Comparison of ENCODE assay signal across 8 cellular contexts in the genomic region with DNA sequence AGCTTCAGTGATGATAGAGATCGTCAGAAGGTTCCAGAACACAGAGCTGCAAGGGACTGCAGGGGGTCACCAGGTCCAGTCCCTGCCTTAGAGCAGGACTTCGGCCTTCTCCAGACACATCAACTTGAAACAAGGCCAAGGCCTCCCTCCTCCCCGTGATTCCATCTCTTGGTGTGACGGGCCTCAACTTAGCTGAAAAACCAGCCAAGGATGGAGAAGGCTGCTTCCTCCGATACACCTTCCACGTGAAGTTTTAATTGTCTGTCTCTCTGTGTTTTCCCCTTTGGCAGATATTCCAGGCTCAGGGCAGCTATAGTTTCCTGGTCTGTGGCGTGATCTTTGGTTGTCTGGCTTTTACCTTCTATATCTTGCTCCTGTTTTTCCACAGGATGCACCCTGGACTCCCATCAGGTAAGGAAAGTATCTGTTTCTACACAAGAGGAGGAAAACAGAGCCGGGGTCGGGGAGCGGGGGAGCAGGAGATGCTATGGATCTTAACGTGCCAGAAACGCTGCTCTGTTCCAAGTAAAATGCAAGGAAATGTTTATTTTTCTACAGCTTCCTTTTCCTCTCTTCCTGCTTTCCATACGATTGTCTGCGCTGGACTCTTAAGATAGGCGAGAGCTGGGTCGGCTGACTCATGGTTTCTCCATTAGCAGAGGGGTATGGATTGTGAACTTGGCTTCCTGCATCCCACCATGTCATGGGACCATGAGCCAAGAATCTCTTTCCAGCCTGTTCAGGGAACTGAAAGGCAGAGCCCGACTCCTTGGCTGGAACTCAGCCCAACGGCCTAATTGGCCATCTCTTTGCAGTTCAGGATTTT. TPM values are rescaled to one million over a fixed set of nuclear protein-coding genes. Genes with fewer than 3 reads are reported as not detected.
DNase-seq lines count a peak whose midpoint lies in the region; ATAC-seq, FAIRE-seq and TF ChIP-seq lines count a peak whose summit lies in the region.

No MANE protein-coding gene starts in this region.

- peaks cover 6% of the 10 kb centered on the region for H3K36me3 Mint-ChIP-seq in astrocyte (ENCODE audit: low read depth, unreplicated experiment)

- peak overlapping the region; percentile 25 for H2AFZ ChIP-seq in astrocyte (ENCODE audit: low read depth, low read length)

- no peak for FAIRE-seq in astrocyte (lab: Jason Lieb, UNC)

- H3K9ac ChIP-seq in astrocyte (ENCODE audit: low read length): peak overlapping the region; percentile 72

- H3K9me3 ChIP-seq in astrocyte (ENCODE audit: insufficient read depth, low read depth, low read length): no peaks in the 10 kb centered on the region
- no peaks in the 10 kb centered on the region for H3K9me3 ChIP-seq in heart right ventricle

- 44 to 56% methylated on average over 18 of the region's 18 CpGs for WGBS in heart right ventricle, 2 donors

- in situ Hi-C loops in KBM-7 (cut with MboI; ENCODE audit: low pct_unique_long_range_greater_than_20kb, low sequenced_read_pairs): no loop called here

- H3K4me1 ChIP-seq in astrocyte (ENCODE audit: insufficient read depth, low read length) (peaks cover 30% of the 10 kb centered on the region), heart right ventricle (peaks cover 8 to 46% (median 35%) of the 10 kb centered on the region in 9 donors)

- no peak overlapping the region for H3K4me3 Mint-ChIP-seq in astrocyte (ENCODE audit: unreplicated experiment)

- H3K27me3 ChIP-seq in astrocyte (ENCODE audit: insufficient read depth, low read length) (no peaks in the 10 kb centered on the region), heart right ventricle (no peaks in the 10 kb centered on the region)

- H3K27me3 Mint-ChIP-seq in astrocyte (ENCODE audit: low read depth, unreplicated experiment): no peaks in the 10 kb centered on the region

- intact Hi-C loops in heart right ventricle (cut with DNase I): loop anchor here in 3 of 10 donors (2.0 to 10.0 kb wide), 4 partner anchors 32 to 116 kb away; partner anchors contain the start of gene ELK4 (in 2 of the 3)

- peak overlapping the region; percentile 89 for H3K27ac Mint-ChIP-seq in astrocyte (ENCODE audit: unreplicated experiment)

- peak; percentile 74 to 93 (median 90) for ATAC-seq in heart right ventricle
- ATAC-seq in GM21576 (IDR thresholded peaks at IDR 0.05; ENCODE audit: unreplicated experiment): no peak

- H3K79me2 ChIP-seq in astrocyte (ENCODE audit: insufficient read depth, low read length): no peaks in the 10 kb centered on the region

- H4K20me1 ChIP-seq in astrocyte (ENCODE audit: insufficient read depth, low read length): no peaks in the 10 kb centered on the region

- H3K36me3 ChIP-seq in astrocyte (ENCODE audit: insufficient read depth, low read length) (no peaks in the 10 kb centered on the region), heart right ventricle (peaks cover 0 to 37% (median 0%) of the 10 kb centered on the region in 9 donors)

- peak; percentile 88 for DNase-seq in Daoy (ENCODE audit: low read depth)
- DNase-seq in astrocyte (ENCODE audit: low read depth): peak; percentile 98
- peak; percentile 74 to 88 for DNase-seq in heart right ventricle
- DNase-seq in retinal pigment epithelial cell (ENCODE audit: low read depth): peak; percentile 99
- no peak for DNase-seq in NCI-H524 treated with DMSO at 0.1 percent for 48 hours (lab: John Stamatoyannopoulos, UW)
- DNase-seq in GM19240 (ENCODE audit: insufficient read length, low spot score): no peak
- DNase-seq in KBM-7: no peak

- H3K4me2 ChIP-seq in astrocyte (ENCODE audit: low read length): peak overlapping the region; percentile 79

- TF ChIP-seq CTCF in astrocyte (IDR thresholded peaks at IDR 0.05; ENCODE audit: insufficient read depth, low read depth, low read length): no peak
- TF ChIP-seq CTCF in heart right ventricle (IDR thresholded peaks at IDR 0.05): no peak
- no peak for TF ChIP-seq CTCF in retinal pigment epithelial cell (conservative IDR thresholded peaks at IDR 0.05; ENCODE audit: low read depth, low read length)

- no peaks in the 10 kb centered on the region for H3K9me3 Mint-ChIP-seq in astrocyte (ENCODE audit: unreplicated experiment)

- peak overlapping the region; percentile 38 for H3K4me3 ChIP-seq in astrocyte (ENCODE audit: insufficient read depth, low read depth, low read length)
- peak overlapping the region in 2 of 10 donors; percentile 7 to 16 for H3K4me3 ChIP-seq in heart right ventricle
- no peak overlapping the region for H3K4me3 ChIP-seq in retinal pigment epithelial cell (ENCODE audit: low read length)

- peaks cover 25% of the 10 kb centered on the region for H3K4me1 Mint-ChIP-seq in astrocyte (ENCODE audit: low read depth, unreplicated experiment)

- peak overlapping the region; percentile 88 for H3K27ac ChIP-seq in astrocyte (ENCODE audit: low read depth, low read length)
- H3K27ac ChIP-seq in heart right ventricle: peak overlapping the region in 9 of 10 donors; percentile 20 to 83 (median 71)

RNA-seq across cellular contexts. Expression of gene ELK4, which starts 32.8 kb away (rescaled TPM):
- 13.0 and 17.1 TPM in 2 replicates for total RNA-seq in Daoy (2014; rRNA removed; shearing (Covaris generic))
- total RNA-seq in astrocyte (28.4 and 31.3 TPM in 2 replicates), heart right ventricle (10 to 100 TPM; 34.2 to 45.6 (median 40.2) TPM)
- polyA plus RNA-seq in heart right ventricle: 1 to 10 TPM; 4.7 to 5.9 TPM

Comparison
In these comparisons a context has a peak if more than half of its experiments do, and no peak if none do; other contexts are left out.
1. DNase-seq: peak in Daoy (single experiment), astrocyte (single experiment), heart right ventricle (2 of 2) and retinal pigment epithelial cell (single experiment); none in NCI-H524 treated with DMSO at 0.1 percent for 48 hours (single experiment), GM19240 (single experiment) and KBM-7 (single experiment).